ENCODE assay signal across 11 cellular contexts in genomic region chr2:234983011-234983726, GRCh38. TPM values are rescaled to one million over a fixed set of nuclear protein-coding genes. Genes with fewer than 3 reads are reported as not detected.
DNase-seq lines count a peak whose midpoint lies in the region; TF ChIP-seq lines count a peak whose summit lies in the region.
"Had no signal": no experiment of that assay in that cellular context is flagged by ENCODE, and none has a peak within 500 bp of the region (broad histone marks: within the 10 kb centered on the region; RNA-seq: fewer than 3 reads in every experiment).

No MANE protein-coding gene starts in this region.

- no peak overlapping the region for H3K4me3 ChIP-seq in HUES48 (ENCODE audit: low read depth, low read length)
- no peak overlapping the region for H3K4me3 ChIP-seq in prostate gland
- no peak overlapping the region for H3K4me3 ChIP-seq in lower leg skin (ENCODE audit: low read depth, poor library complexity, severe bottlenecking)

- intact Hi-C loops in prostate gland (cut with DNase I) (no loop called here), lower leg skin (cut with DNase I; ENCODE audit: low total_unique reads) (no loop called here)

- TF ChIP-seq CTCF in endothelial cell (IDR thresholded peaks at IDR 0.05; ENCODE audit: unreplicated experiment) (no peak), prostate gland (IDR thresholded peaks at IDR 0.05) (no peak), lower leg skin (IDR thresholded peaks at IDR 0.05) (no peak)

- no peaks in the 10 kb centered on the region for H3K9me3 Mint-ChIP-seq in endothelial cell (ENCODE audit: unreplicated experiment)

- peak overlapping the region; percentile 99 for H3K27ac Mint-ChIP-seq in endothelial cell (ENCODE audit: unreplicated experiment)

- peak; percentile 68 for DNase-seq in NCI-H2196 treated with DMSO at 0.1 percent for 48 hours (lab: John Stamatoyannopoulos, UW; ENCODE audit: unreplicated experiment)
- no peak for DNase-seq in endothelial cell (ENCODE audit: low spot score)
- DNase-seq in prostate gland (ENCODE audit: low spot score) = no peak
- no peak for DNase-seq in lower leg skin (ENCODE audit: low spot score in 2 of 2)
- no peak for DNase-seq in activated CD4-positive, alpha-beta T cell treated with anti-CD3 and anti-CD28 coated beads for 48 hours
- no peak for DNase-seq in stimulated activated CD4-positive, alpha-beta T cell treated with anti-CD3 and anti-CD28 coated beads, Interleukin-12 subunit alpha, Interleukin-12 subunit beta, amount 100 ng/mL, for 4 hours
- DNase-seq in Ammon's horn (ENCODE audit: low spot score) = no peak
- DNase-seq: central memory CD4-positive, alpha-beta T cell; Karpas-422 had no signal

- H3K36me3 ChIP-seq in HUES48 (ENCODE audit: control insufficient read depth, insufficient read depth, low read length) (no peaks in the 10 kb centered on the region; the same call in 1 of the 2 replicates), prostate gland (no peaks in the 10 kb centered on the region)
- H3K36me3 ChIP-seq: neutrophil had no signal

- no peak overlapping the region for H3K9ac ChIP-seq in HUES48 (ENCODE audit: low read depth, low read length)

- H3K36me3 Mint-ChIP-seq in endothelial cell (ENCODE audit: low read depth, unreplicated experiment) = peaks cover 8% of the 10 kb centered on the region

- H3K4me1 Mint-ChIP-seq in endothelial cell (ENCODE audit: unreplicated experiment) = peaks cover 87% of the 10 kb centered on the region

- peaks cover 11% of the 10 kb centered on the region for H3K27me3 Mint-ChIP-seq in endothelial cell (ENCODE audit: unreplicated experiment)

- H3K27ac ChIP-seq in HUES48 (ENCODE audit: low read depth, low read length) (peak overlapping the region; percentile 24), prostate gland (peak overlapping the region; percentile 77 to 79)
- H3K27ac ChIP-seq: neutrophil had no signal

- no peaks in the 10 kb centered on the region for H3K27me3 ChIP-seq in HUES48 (ENCODE audit: control insufficient read depth, insufficient read depth, low read length)
- H3K27me3 ChIP-seq in prostate gland (replicated peaks; ENCODE audit: insufficient read depth) = no peaks in the 10 kb centered on the region

- H3K9me3 ChIP-seq in HUES48 (ENCODE audit: control insufficient read depth, insufficient read depth, low read length) (0 out of 2 replicates have a peak, but pooled peaks cover 8% of the 10 kb centered on the region), prostate gland (no peaks in the 10 kb centered on the region)
- H3K9me3 ChIP-seq: neutrophil had no signal

- WGBS in prostate gland = 56% methylated on average over 11 of the region's 11 CpGs
- WGBS in lower leg skin, 2 donors = 75 to 77% methylated on average over 11 of the region's 11 CpGs

- peak overlapping the region; percentile 62 for H3K4me3 Mint-ChIP-seq in endothelial cell (ENCODE audit: unreplicated experiment)

- H3K4me1 ChIP-seq in HUES48 (ENCODE audit: control insufficient read depth, insufficient read depth, low read length) = peaks cover 47% of the 10 kb centered on the region
- H3K4me1 ChIP-seq in prostate gland (replicated peaks) = peaks cover 25% of the 10 kb centered on the region

- TF ChIP-seq POLR2A in prostate gland (IDR thresholded peaks at IDR 0.05) = no peak
- TF ChIP-seq POLR2A in lower leg skin (IDR thresholded peaks at IDR 0.05) = no peak

RNA-seq across cellular contexts. Expression of gene SH3BP4, which starts 31.4 kb away (rescaled TPM):
- total RNA-seq in endothelial cell (ENCODE audit: unreplicated experiment) (58.6 TPM), prostate gland (100 to 1,000 TPM in 1 of 2 donors, 10 to 100 TPM in 1; 86.7 to 134 TPM), lower leg skin (10 to 100 TPM; 29.1 to 57.8 (median 42.6) TPM)
